Comparison of ENCODE assay signal across 35 cellular contexts in genomic region chr7:84578825-84579224, GRCh38.
"Had no signal": no experiment of that assay in that cellular context is flagged by ENCODE, and none has a peak within 500 bp of the region (broad histone marks: within the 10 kb centered on the region; RNA-seq: fewer than 3 reads in every experiment).

No MANE protein-coding gene starts in this region.

- H3K9me3 Mint-ChIP-seq: activated B cell treated with CpG ODN at 0.5 μM for 24 hours; activated CD4-positive, alpha-beta T cell treated with anti-CD3 and anti-CD28 coated beads, Interleukin-2, amount 10 ng/mL, durations not matched to agents 24 days and 14 days; activated CD8-positive, alpha-beta T cell treated with anti-CD3 and anti-CD28 coated beads for 36 hours; activated naive CD4-positive, alpha-beta T cell treated with anti-CD3 and anti-CD28 coated beads for 36 hours; activated naive CD4-positive, alpha-beta T cell treated with anti-CD3 and anti-CD28 coated beads, Interleukin-2, amount 50 U/mL, for 72 hours; activated naive CD8-positive, alpha-beta T cell treated with anti-CD3 and anti-CD28 coated beads for 36 hours; activated T-cell treated with anti-CD3 and anti-CD28 coated beads, Interleukin-2, amount 50 U/mL, for 4 hours; activated T-cell treated with anti-CD3 and anti-CD28 coated beads, Interleukin-2, amount 50 U/mL, for 72 hours; activated T-helper 1 cell treated with anti-CD3 and anti-CD28 coated beads, Interleukin-12 subunit alpha, Interleukin-12 subunit beta, Interleukin-2, Interleukin-4 antibody, amounts not matched to agents 30 ng/mL and 10 ng/mL and 1 ng/mL, durations not matched to agents 14 hours and 24 hours and 36 hours; activated T-helper 17 cell treated with anti-CD3 and anti-CD28 coated beads, Interleukin-2, amount 50 U/mL, for 72 hours; T-helper 1 cell treated with Interleukin-12 subunit alpha and Interleukin-12 subunit beta and Interleukin-4 antibody, amounts not matched to agents 30 μg/mL and 1 μg/mL, for 36 hours; T-helper 2 cell treated with Interferon-gamma antibody and Interleukin-4, amounts not matched to agents 5 μg/mL and 100 μg/mL, for 36 hours had no signal

- ATAC-seq: activated CD8-positive, alpha-beta T cell treated with anti-CD3 and anti-CD28 coated beads for 36 hours; activated naive CD4-positive, alpha-beta T cell treated with anti-CD3 and anti-CD28 coated beads, Interleukin-2, amount 50 U/mL, for 72 hours; activated T-cell treated with anti-CD3 and anti-CD28 coated beads, Interleukin-2, amount 50 U/mL, for 4 hours; activated T-cell treated with anti-CD3 and anti-CD28 coated beads, Interleukin-2, amount 50 U/mL, for 72 hours; activated T-helper 17 cell treated with anti-CD3 and anti-CD28 coated beads, Interleukin-2, amount 50 U/mL, for 72 hours had no signal

- H3K4me3 ChIP-seq: adrenal gland, ascending aorta, breast epithelium had no signal

- FAIRE-seq: TTC549 had no signal

- H3K36me3 ChIP-seq: adrenal gland, ascending aorta, brain microvascular endothelial cell, breast epithelium had no signal

- H3K27me3 Mint-ChIP-seq: activated B cell treated with CpG ODN at 0.5 μM for 24 hours; activated CD4-positive, alpha-beta memory T cell treated with anti-CD3 and anti-CD28 coated beads for 36 hours; activated CD4-positive, alpha-beta T cell treated with anti-CD3 and anti-CD28 coated beads, Interleukin-2, amount 10 ng/mL, durations not matched to agents 24 days and 14 days; activated CD8-positive, alpha-beta T cell treated with anti-CD3 and anti-CD28 coated beads for 36 hours; activated naive CD8-positive, alpha-beta T cell treated with anti-CD3 and anti-CD28 coated beads for 36 hours; activated T-helper 17 cell treated with anti-CD3 and anti-CD28 coated beads, Interleukin-2, amount 50 U/mL, for 72 hours had no signal

- H3K9me3 ChIP-seq: adrenal gland, ascending aorta, breast epithelium had no signal

- H3K27ac ChIP-seq: adrenal gland, ascending aorta, brain microvascular endothelial cell, breast epithelium, VCaP had no signal

- H3K4me1 Mint-ChIP-seq: activated B cell treated with CpG ODN at 0.5 μM for 24 hours; activated CD4-positive, alpha-beta T cell treated with anti-CD3 and anti-CD28 coated beads, Interleukin-2, amount 10 ng/mL, durations not matched to agents 24 days and 14 days; activated naive CD8-positive, alpha-beta T cell treated with anti-CD3 and anti-CD28 coated beads for 36 hours; activated T-helper 17 cell treated with anti-CD3 and anti-CD28 coated beads, Interleukin-2, amount 50 U/mL, for 72 hours had no signal

- H3K27ac Mint-ChIP-seq: activated B cell treated with CpG ODN at 0.5 μM for 24 hours; activated CD4-positive, alpha-beta memory T cell treated with anti-CD3 and anti-CD28 coated beads for 36 hours; activated CD4-positive, alpha-beta T cell treated with anti-CD3 and anti-CD28 coated beads, Interleukin-2, amount 10 ng/mL, durations not matched to agents 24 days and 14 days; activated CD8-positive, alpha-beta T cell treated with anti-CD3 and anti-CD28 coated beads for 36 hours; activated naive CD4-positive, alpha-beta T cell treated with anti-CD3 and anti-CD28 coated beads for 36 hours; activated naive CD4-positive, alpha-beta T cell treated with anti-CD3 and anti-CD28 coated beads, Interleukin-2, amount 50 U/mL, for 72 hours; activated naive CD8-positive, alpha-beta T cell treated with anti-CD3 and anti-CD28 coated beads for 36 hours; activated T-cell treated with anti-CD3 and anti-CD28 coated beads, Interleukin-2, amount 50 U/mL, for 72 hours; activated T-helper 1 cell treated with anti-CD3 and anti-CD28 coated beads, Interleukin-12 subunit alpha, Interleukin-12 subunit beta, Interleukin-2, Interleukin-4 antibody, amounts not matched to agents 30 ng/mL and 10 ng/mL and 1 ng/mL, durations not matched to agents 14 hours and 24 hours and 36 hours; activated T-helper 17 cell treated with anti-CD3 and anti-CD28 coated beads, Interleukin-2, amount 50 U/mL, for 72 hours; T-helper 1 cell treated with Interleukin-12 subunit alpha and Interleukin-12 subunit beta and Interleukin-4 antibody, amounts not matched to agents 30 μg/mL and 1 μg/mL, for 36 hours; T-helper 2 cell treated with Interferon-gamma antibody and Interleukin-4, amounts not matched to agents 5 μg/mL and 100 μg/mL, for 36 hours had no signal

- H3K36me3 Mint-ChIP-seq: activated CD4-positive, alpha-beta memory T cell treated with anti-CD3 and anti-CD28 coated beads for 36 hours; activated naive CD4-positive, alpha-beta T cell treated with anti-CD3 and anti-CD28 coated beads, Interleukin-2, amount 50 U/mL, for 72 hours; activated naive CD8-positive, alpha-beta T cell treated with anti-CD3 and anti-CD28 coated beads for 36 hours had no signal

- H3K4me1 ChIP-seq: adrenal gland, ascending aorta, breast epithelium had no signal

- H3K4me3 Mint-ChIP-seq: activated B cell treated with CpG ODN at 0.5 μM for 24 hours; activated CD4-positive, alpha-beta memory T cell treated with anti-CD3 and anti-CD28 coated beads for 36 hours; activated CD4-positive, alpha-beta T cell treated with anti-CD3 and anti-CD28 coated beads, Interleukin-2, amount 10 ng/mL, durations not matched to agents 24 days and 14 days; activated CD8-positive, alpha-beta T cell treated with anti-CD3 and anti-CD28 coated beads for 36 hours; activated naive CD4-positive, alpha-beta T cell treated with anti-CD3 and anti-CD28 coated beads for 36 hours; activated naive CD8-positive, alpha-beta T cell treated with anti-CD3 and anti-CD28 coated beads for 36 hours; activated T-cell treated with anti-CD3 and anti-CD28 coated beads, Interleukin-2, amount 50 U/mL, for 4 hours; activated T-cell treated with anti-CD3 and anti-CD28 coated beads, Interleukin-2, amount 50 U/mL, for 72 hours; activated T-helper 1 cell treated with anti-CD3 and anti-CD28 coated beads, Interleukin-12 subunit alpha, Interleukin-12 subunit beta, Interleukin-2, Interleukin-4 antibody, amounts not matched to agents 30 ng/mL and 10 ng/mL and 1 ng/mL, durations not matched to agents 14 hours and 24 hours and 36 hours; activated T-helper 17 cell treated with anti-CD3 and anti-CD28 coated beads, Interleukin-2, amount 50 U/mL, for 72 hours; T-helper 1 cell treated with Interleukin-12 subunit alpha and Interleukin-12 subunit beta and Interleukin-4 antibody, amounts not matched to agents 30 μg/mL and 1 μg/mL, for 36 hours; T-helper 2 cell treated with Interferon-gamma antibody and Interleukin-4, amounts not matched to agents 5 μg/mL and 100 μg/mL, for 36 hours had no signal

- H3K27me3 ChIP-seq: adrenal gland, ascending aorta, brain microvascular endothelial cell, breast epithelium had no signal

- DNase-seq: activated B cell treated with CpG ODN at 0.5 μM for 24 hours; activated CD4-positive, alpha-beta memory T cell treated with anti-CD3 and anti-CD28 coated beads for 36 hours; activated CD4-positive, alpha-beta T cell treated with anti-CD3 and anti-CD28 coated beads for 4 hours; activated CD4-positive, alpha-beta T cell treated with anti-CD3 and anti-CD28 coated beads, Interleukin-2, amount 10 ng/mL, durations not matched to agents 24 days and 14 days; activated CD4-positive, alpha-beta T cell treated with anti-CD3 and anti-CD28 coated beads, Interleukin-2, amount 50 U/mL, for 1 hour; activated CD4-positive, alpha-beta T cell treated with anti-CD3 and anti-CD28 coated beads, Interleukin-2, amount 50 U/mL, for 4 hours; activated CD4-positive, CD25-positive, alpha-beta regulatory T cell treated with anti-CD3 and anti-CD28 coated beads, Interleukin-2, amount 50 U/mL, for 72 hours; activated CD8-positive, alpha-beta memory T cell treated with anti-CD3 and anti-CD28 coated beads, Interleukin-2, amount 50 U/mL, for 4 hours; activated CD8-positive, alpha-beta T cell treated with anti-CD3 and anti-CD28 coated beads for 36 hours; activated effector memory CD4-positive, alpha-beta T cell treated with anti-CD3 and anti-CD28 coated beads, Interleukin-2, amount 50 U/mL, for 16 hours; activated gamma-delta T cell treated with Interleukin-2 at 50 U/mL for 16 hours; activated naive CD4-positive, alpha-beta T cell; activated naive CD4-positive, alpha-beta T cell treated with anti-CD3 and anti-CD28 coated beads for 36 hours; activated naive CD4-positive, alpha-beta T cell treated with anti-CD3 and anti-CD28 coated beads, Interleukin-2, amount 50 U/mL, for 16 hours; activated naive CD8-positive, alpha-beta T cell treated with anti-CD3 and anti-CD28 coated beads for 36 hours; activated T-cell treated with anti-CD3 and anti-CD28 coated beads for 4 hours; activated T-cell treated with anti-CD3 and anti-CD28 coated beads, Interleukin-2, amount 50 U/mL, for 1 hour; activated T-cell treated with anti-CD3 and anti-CD28 coated beads, Interleukin-2, amount 50 U/mL, for 4 hours; activated T-cell treated with anti-CD3 and anti-CD28 coated beads, Interleukin-2, amount 50 U/mL, for 72 hours; adrenal gland; amniotic stem cell; brain microvascular endothelial cell; central memory CD4-positive, alpha-beta T cell; T-helper 1 cell; T-helper 2 cell; T-helper 9 cell had no signal
